8 cellular contexts compared by ENCODE assay signal in the genomic region with DNA sequence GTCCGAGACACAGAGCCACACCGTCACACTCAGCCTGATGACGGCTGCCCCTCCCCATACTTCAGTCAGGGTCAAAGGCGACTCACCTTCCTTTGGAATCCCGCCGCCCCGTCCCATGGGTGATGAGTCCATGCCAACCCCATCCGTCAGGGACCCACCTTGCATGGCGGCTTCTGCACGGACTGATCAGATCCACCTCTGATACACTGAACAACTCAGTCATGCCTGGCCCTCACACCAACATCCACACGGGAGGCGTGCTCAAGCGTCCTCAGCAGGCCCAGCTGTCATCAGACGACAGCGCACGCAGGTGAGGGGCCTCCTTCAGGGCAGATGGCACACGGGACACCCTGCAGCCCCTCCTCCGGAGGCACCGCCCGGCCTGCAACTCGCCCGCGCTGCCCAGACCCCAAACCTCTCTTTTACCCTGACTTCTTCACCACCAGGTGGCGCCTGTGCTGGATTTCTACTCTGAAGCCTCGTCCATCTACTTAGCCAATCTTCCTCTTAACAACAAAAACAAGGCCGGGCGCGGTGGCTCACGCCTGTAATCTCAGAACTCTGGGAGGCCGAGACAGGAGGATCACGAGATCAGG.
A peak's percentile ranks its signal among the peaks of the same experiment; 100 is the strongest.
DNase-seq lines count a peak whose midpoint lies in the region; ATAC-seq and TF ChIP-seq lines count a peak whose summit lies in the region.

No MANE protein-coding gene starts in this region.

- no peak overlapping the region for H3K23ac ChIP-seq in mesenchymal stem cell (ENCODE audit: low read length in 2 of 2)

- WGBS in mesenchymal stem cell, result 76% methylated on average over 31 of the region's 31 CpGs

- no peak overlapping the region for H3K9ac ChIP-seq in mesenchymal stem cell (ENCODE audit: low read length)

- no peaks in the 10 kb centered on the region for H3K27me3 Mint-ChIP-seq in Caco-2 (ENCODE audit: insufficient read depth, unreplicated experiment)

- no TSS peak for BruUV-seq in Caco-2 (replicated peaks; lab: Mats Ljungman, UMichigan)

- H3K4me1 ChIP-seq in mesenchymal stem cell (ENCODE audit: control insufficient read depth, insufficient read depth, low read depth, low read length) (peaks cover 8% of the 10 kb centered on the region), Caco-2 (no peaks in the 10 kb centered on the region)

- no peak overlapping the region for H2BK120ac ChIP-seq in mesenchymal stem cell (ENCODE audit: low read depth, low read length)

- intact Hi-C loops in Caco-2 (cut with micrococcal nuclease; ENCODE audit: unreplicated experiment), result no loop called here

- H3K9me3 Mint-ChIP-seq in Caco-2 (ENCODE audit: unreplicated experiment), result no peaks in the 10 kb centered on the region

- H3K27ac ChIP-seq in coronary artery (no peak overlapping the region), mesenchymal stem cell (ENCODE audit: low read length, poor library complexity, severe bottlenecking) (no peak overlapping the region)

- peak; percentile 42 for ATAC-seq in HG03159 (IDR thresholded peaks at IDR 0.05; ENCODE audit: unreplicated experiment)

- H3K79me1 ChIP-seq in mesenchymal stem cell (replicated peaks; ENCODE audit: low read length, poor library complexity, severe bottlenecking), result peaks cover 55% of the 10 kb centered on the region

- no peak overlapping the region for H3K4me2 ChIP-seq in mesenchymal stem cell (ENCODE audit: low read length, poor library complexity, severe bottlenecking)

- H3K4me1 Mint-ChIP-seq in Caco-2 (ENCODE audit: low read depth, unreplicated experiment), result no peaks in the 10 kb centered on the region

- no peak overlapping the region for H2BK12ac ChIP-seq in mesenchymal stem cell (ENCODE audit: low read length in 2 of 2)

- no peak overlapping the region for H2BK5ac ChIP-seq in mesenchymal stem cell (ENCODE audit: low read depth, low read length, poor library complexity, severe bottlenecking)

- H3K4me3 ChIP-seq in coronary artery (no peak overlapping the region), mesenchymal stem cell (ENCODE audit: insufficient read depth in 1 of 2, low read depth in 1 of 2, low read length in 2 of 2) (no peak overlapping the region), Caco-2 (ENCODE audit: low read depth, low read length) (no peak overlapping the region)

- H3K18ac ChIP-seq in mesenchymal stem cell (ENCODE audit: low read depth in 1 of 2, low read length in 2 of 2), result no peak overlapping the region

- H3K4me3 Mint-ChIP-seq in Caco-2 (ENCODE audit: unreplicated experiment), result no peak overlapping the region

- no peak overlapping the region for H4K8ac ChIP-seq in mesenchymal stem cell (ENCODE audit: low read length)

- no peaks in the 10 kb centered on the region for H3K9me3 ChIP-seq in mesenchymal stem cell (ENCODE audit: control insufficient read depth, low read length)
- H3K9me3 ChIP-seq in Caco-2, result no peaks in the 10 kb centered on the region

- TF ChIP-seq CTCF in coronary artery (IDR thresholded peaks at IDR 0.05), result no peak
- no peak for TF ChIP-seq CTCF in Caco-2 (IDR thresholded peaks at IDR 0.05; ENCODE audit: insufficient read depth in 1 of 2, low read depth in 1 of 2, low read length in 1 of 2, severe bottlenecking in 1 of 2, unreplicated experiment in 1 of 2)

- no peak overlapping the region for H4K91ac ChIP-seq in mesenchymal stem cell (ENCODE audit: low read length)

- H3K36me3 ChIP-seq in mesenchymal stem cell (ENCODE audit: control insufficient read depth in 1 of 2, insufficient read depth in 2 of 2, low read depth in 1 of 2, low read length in 2 of 2) (peaks cover 15 to 56% of the 10 kb centered on the region in 2 experiments), Caco-2 (ENCODE audit: control insufficient read depth, insufficient read depth, low read length) (no peaks in the 10 kb centered on the region)

- peaks cover 5% of the 10 kb centered on the region for H3K36me3 Mint-ChIP-seq in Caco-2 (ENCODE audit: insufficient read depth, unreplicated experiment)

- H2AFZ ChIP-seq in mesenchymal stem cell (ENCODE audit: low read depth, low read length), result no peak overlapping the region

- POLR2A ChIA-PET in Caco-2 (lab: Charles Lee), result no interaction called here

- H3K27me3 ChIP-seq in mesenchymal stem cell (ENCODE audit: control insufficient read depth in 1 of 2, insufficient read depth in 1 of 2, low read length in 2 of 2) (no peaks in the 10 kb centered on the region), Caco-2 (replicated peaks; ENCODE audit: control insufficient read depth, insufficient read depth, low read length) (no peaks in the 10 kb centered on the region)

- DNase-seq in DMS114 treated with DMSO at 0.1 percent for 48 hours (lab: John Stamatoyannopoulos, UW; ENCODE audit: unreplicated experiment) (peak; percentile 15), SKM-1 (lab: John Stamatoyannopoulos, UW; ENCODE audit: unreplicated experiment) (peak; percentile 6), coronary artery (ENCODE audit: low spot score) (peak; percentile 72), mesenchymal stem cell (peak; percentile 48), NCI-H187 (lab: John Stamatoyannopoulos, UW) (no peak), Caco-2 (no peak), NCI-H2171 treated with DMSO at 0.1 percent for 48 hours (lab: John Stamatoyannopoulos, UW) (no peak)

- no peak overlapping the region for H3K27ac Mint-ChIP-seq in Caco-2 (ENCODE audit: unreplicated experiment)

- CTCF ChIA-PET in Caco-2 (lab: Charles Lee), result no interaction called here

- H3K14ac ChIP-seq in mesenchymal stem cell (ENCODE audit: low read length in 2 of 2), result no peak overlapping the region

- H3K4ac ChIP-seq in mesenchymal stem cell (ENCODE audit: low read depth in 1 of 2, low read length in 2 of 2), result no peak overlapping the region

- no peak overlapping the region for H2AK5ac ChIP-seq in mesenchymal stem cell (ENCODE audit: low read length, severe bottlenecking)

- H2BK15ac ChIP-seq in mesenchymal stem cell (ENCODE audit: low read depth, poor library complexity, severe bottlenecking), result no peak overlapping the region

Comparison
In these comparisons a context has a peak if more than half of its experiments do, and no peak if none do; other contexts are left out.
1. DNase-seq: peak in DMS114 treated with DMSO at 0.1 percent for 48 hours (single experiment), SKM-1 (single experiment), coronary artery (single experiment) and mesenchymal stem cell (single experiment); none in NCI-H187 (0 of 2), Caco-2 (0 of 2) and NCI-H2171 treated with DMSO at 0.1 percent for 48 hours (single experiment).